In genomic region chr1:164617607-164618564, GRCh38 we compare ENCODE assay signal across 10 cellular contexts. TPM values are rescaled to one million over a fixed set of nuclear protein-coding genes. Genes with fewer than 3 reads are reported as not detected.
DNase-seq lines count a peak whose midpoint lies in the region; ATAC-seq and TF ChIP-seq lines count a peak whose summit lies in the region.
"Had no signal": no experiment of that assay in that cellular context is flagged by ENCODE, and none has a peak within 500 bp of the region (broad histone marks: within the 10 kb centered on the region; RNA-seq: fewer than 3 reads in every experiment).

No MANE protein-coding gene starts in this region.

- no TSS peak for BruUV-seq in OCI-LY7 (replicated peaks; lab: Mats Ljungman, UMichigan)

- no peak overlapping the region for H3K4me2 ChIP-seq in OCI-LY7 (ENCODE audit: low read length)

- H3K4me3 ChIP-seq in OCI-LY7 (ENCODE audit: low read depth, low read length, poor library complexity, severe bottlenecking) (no peak overlapping the region), fibroblast of the aortic adventitia (ENCODE audit: low read depth, low read length) (no peak overlapping the region), thyroid gland (replicated peaks in 1 of 3) (no peak overlapping the region)

- 38 to 39% methylated on average over 9 to 10 of the region's 10 CpGs for WGBS in thyroid gland, 2 donors

- H2AFZ ChIP-seq in OCI-LY7 (ENCODE audit: low read length) = no peak overlapping the region

- intact Hi-C loops in OCI-LY7 (cut with micrococcal nuclease; ENCODE audit: unreplicated experiment) (no loop called here), thyroid gland (cut with DNase I) (no loop called here)

- H3K27ac ChIP-seq in OCI-LY7 (ENCODE audit: low read depth, low read length, poor library complexity, severe bottlenecking) (no peak overlapping the region), thyroid gland (peak overlapping the region; percentile 19 to 52 (median 34))

- CTCF ChIA-PET in OCI-LY7 (lab: Charles Lee; ENCODE audit: unreplicated experiment) = no interaction called here

- H3K27me3 ChIP-seq in thyroid gland = no peaks in the 10 kb centered on the region

- no peaks in the 10 kb centered on the region for H4K20me1 ChIP-seq in OCI-LY7 (ENCODE audit: insufficient read depth, low read length)

- H3K9me3 ChIP-seq in OCI-LY7 (ENCODE audit: low read length) (no peaks in the 10 kb centered on the region), thyroid gland (no peaks in the 10 kb centered on the region)

- peak; percentile 67 for TF ChIP-seq CTCF in OCI-LY7 (conservative IDR thresholded peaks at IDR 0.05; ENCODE audit: low read length)
- TF ChIP-seq CTCF in fibroblast of the aortic adventitia (IDR thresholded peaks at IDR 0.05; ENCODE audit: insufficient read depth, low read length) = peak; percentile 56
- TF ChIP-seq CTCF in thyroid gland (IDR thresholded peaks at IDR 0.05) = peak in 5 of 6 experiments; percentile 16 to 78 (median 67)

- DNase-seq in NCI-H526 (lab: John Stamatoyannopoulos, UW) = peak; percentile 42 to 74
- DNase-seq in NCI-H526 treated with DMSO at 0.1 percent for 48 hours (lab: John Stamatoyannopoulos, UW) = no peak
- DNase-seq in OCI-LY7 (ENCODE audit: low spot score) = peak; percentile 2
- DNase-seq in fibroblast of the aortic adventitia (ENCODE audit: low read depth) = peak; percentile 42
- DNase-seq in thyroid gland = peak; percentile 58 to 59
- DNase-seq in HuH-7.5 (ENCODE audit: low spot score) = no peak
- DNase-seq: CD4-positive, CD25-positive, alpha-beta regulatory T cell; T-helper 1 cell had no signal

- TF ChIP-seq POLR2A in thyroid gland (IDR thresholded peaks at IDR 0.05) = no peak

- H3K9me2 ChIP-seq in OCI-LY7 (ENCODE audit: insufficient read depth, low read length) = no peaks in the 10 kb centered on the region

- H3K36me3 ChIP-seq in OCI-LY7 (ENCODE audit: insufficient read depth, low read length) = no peaks in the 10 kb centered on the region
- no peaks in the 10 kb centered on the region for H3K36me3 ChIP-seq in thyroid gland

- H3K4me1 ChIP-seq in OCI-LY7 (ENCODE audit: insufficient read depth, low read length, poor library complexity, severe bottlenecking) = no peaks in the 10 kb centered on the region
- peaks cover 66 to 67% of the 10 kb centered on the region in 2 donors for H3K4me1 ChIP-seq in thyroid gland

- ATAC-seq in GM19351 (IDR thresholded peaks at IDR 0.05; ENCODE audit: unreplicated experiment) = no peak
- ATAC-seq in HG03457 (IDR thresholded peaks at IDR 0.05; ENCODE audit: unreplicated experiment) = no peak

- no peaks in the 10 kb centered on the region for H3K79me2 ChIP-seq in OCI-LY7 (ENCODE audit: insufficient read depth, low read depth, low read length)

- POLR2A ChIA-PET in OCI-LY7 (lab: Charles Lee) = no interaction called here

RNA-seq across cellular contexts. Expression of gene PBX1, which starts 58.9 kb away (rescaled TPM):
- total RNA-seq in OCI-LY7 (2014; rRNA removed; shearing (Covaris generic)) = not detected in 2 replicates
- total RNA-seq in OCI-LY7 (2022) (not detected in 2 replicates), fibroblast of the aortic adventitia (ENCODE audit: low replicate concordance) (66.1 and 95.6 TPM in 2 replicates), thyroid gland (100 to 1,000 TPM in 2 of 4 donors, 10 to 100 TPM in 2; 79.0 to 159 (median 102) TPM)

Comparison
In these comparisons a context has a peak if more than half of its experiments do, and no peak if none do; other contexts are left out.
1. DNase-seq: peak in NCI-H526 (2 of 2), OCI-LY7 (single experiment), fibroblast of the aortic adventitia (single experiment) and thyroid gland (2 of 2); none in NCI-H526 treated with DMSO at 0.1 percent for 48 hours (single experiment) and HuH-7.5 (single experiment).
2. RNA of gene PBX1, which starts 58.9 kb away (total RNA-seq): 79.0 to 159 TPM in thyroid gland and 66.1 to 95.6 TPM in fibroblast of the aortic adventitia; not detected in OCI-LY7; every median in the first group is over 10 times any median in the second.
3. Peak in every context shown above with its lines, with median percentiles within 50 percentile points of each other: CTCF ChIP-seq.